ENCODE assay signal across 1 cellular context in the genomic region with DNA sequence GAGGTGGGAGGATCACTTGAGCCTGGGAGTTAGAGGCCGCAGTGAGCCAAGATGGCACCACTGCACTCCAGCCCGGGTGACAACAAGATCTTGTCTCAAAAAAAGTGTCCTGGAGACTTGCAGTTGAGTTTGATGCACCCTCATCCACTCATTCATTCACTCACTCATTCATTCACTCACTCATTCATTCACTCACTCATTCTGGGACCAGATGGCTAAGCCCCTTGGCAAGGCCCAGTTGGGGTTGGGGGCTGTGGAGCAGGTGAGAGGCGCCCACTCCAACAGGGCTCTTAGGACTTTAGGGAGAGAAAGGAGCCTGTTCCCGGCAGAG.
TF ChIP-seq lines count a peak whose summit lies in the region.

No MANE protein-coding gene starts in this region.

TF ChIP-seq in K562, 482 proteins besides CTCF, POLR2A, EP300 and RAD21:
- peak; percentile 82 for TF ChIP-seq ZNF24 (IDR thresholded peaks at IDR 0.05)
- TF ChIP-seq ILF3 (IDR thresholded peaks at IDR 0.05; ENCODE audit: borderline replicate concordance) = no peak
